In the genomic region with DNA sequence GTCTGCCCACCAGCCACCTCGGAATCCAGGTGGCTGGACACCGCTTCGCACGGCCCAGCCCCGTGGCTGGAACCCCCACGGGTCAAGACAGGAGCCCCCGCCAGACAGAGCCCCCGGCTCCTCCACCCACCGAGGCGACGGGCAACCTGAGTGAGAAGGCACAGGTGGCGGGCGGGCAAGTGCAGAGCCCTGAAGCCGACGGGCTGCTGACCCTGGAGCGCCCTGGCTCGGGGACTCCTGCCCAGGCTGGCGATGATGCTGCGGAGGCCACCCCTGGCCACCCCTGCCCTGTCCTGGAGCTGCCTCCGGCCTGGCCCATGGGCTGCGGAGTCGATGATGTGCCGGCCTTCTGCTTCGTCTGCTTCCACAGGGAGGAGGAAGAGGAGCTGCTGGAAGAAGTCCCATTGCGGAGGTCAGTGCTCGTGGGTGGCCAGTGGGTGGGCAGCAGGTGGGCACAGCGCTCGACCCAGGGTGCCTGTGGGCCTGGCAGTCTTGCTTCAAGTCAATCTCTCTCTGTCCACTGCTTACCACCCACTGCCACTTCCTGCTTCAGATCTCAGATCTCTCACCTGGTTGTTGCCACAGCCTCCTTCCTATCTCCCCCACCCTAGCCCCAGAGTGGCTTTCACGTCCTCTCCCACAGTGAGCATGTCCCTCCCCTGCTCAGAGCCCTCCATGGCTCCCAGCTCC, we compare ENCODE assay signal across 19 cellular contexts. TPM values are rescaled to one million over a fixed set of nuclear protein-coding genes. Genes with fewer than 3 reads are reported as not detected.
DNase-seq lines count a peak whose midpoint lies in the region; ATAC-seq, FAIRE-seq and TF ChIP-seq lines count a peak whose summit lies in the region.
"Had no signal": no experiment of that assay in that cellular context is flagged by ENCODE, and none has a peak within 500 bp of the region (broad histone marks: within the 10 kb centered on the region; RNA-seq: fewer than 3 reads in every experiment).

No MANE protein-coding gene starts in this region.

- no peak overlapping the region for H3K4me2 ChIP-seq in astrocyte (ENCODE audit: low read length)

- DNase-seq in activated CD4-positive, alpha-beta T cell treated with anti-CD3 and anti-CD28 coated beads, Interleukin-2, amount 10 ng/mL, durations not matched to agents 7 days and 5 days: no peak
- no peak for DNase-seq in activated CD4-positive, alpha-beta T cell treated with anti-CD3 and anti-CD28 coated beads for 36 hours
- DNase-seq in astrocyte (ENCODE audit: low read depth): no peak
- DNase-seq in SW480 (ENCODE audit: low spot score): no peak
- no peak for DNase-seq in DMS53 treated with DMSO at 0.1 percent for 48 hours (lab: John Stamatoyannopoulos, UW; ENCODE audit: unreplicated experiment)
- DNase-seq: activated CD4-positive, alpha-beta memory T cell treated with anti-CD3 and anti-CD28 coated beads, Interleukin-2, amount 10 ng/mL, durations not matched to agents 7 days and 5 days; Caco-2; effector CD4-positive, alpha-beta T cell; NCI-H226; stimulated activated CD4-positive, alpha-beta T cell treated with anti-CD3 and anti-CD28 coated beads, Interleukin-12 subunit alpha, Interleukin-12 subunit beta, amount 100 ng/mL, for 4 hours had no signal

- H3K4me3 Mint-ChIP-seq in activated CD4-positive, alpha-beta T cell treated with anti-CD3 and anti-CD28 coated beads, Interleukin-2, amount 10 ng/mL, durations not matched to agents 7 days and 5 days: no peak overlapping the region
- no peak overlapping the region for H3K4me3 Mint-ChIP-seq in activated CD4-positive, alpha-beta T cell treated with anti-CD3 and anti-CD28 coated beads for 36 hours
- H3K4me3 Mint-ChIP-seq in astrocyte (ENCODE audit: unreplicated experiment): peak overlapping the region; percentile 75
- H3K4me3 Mint-ChIP-seq: activated CD4-positive, alpha-beta memory T cell treated with anti-CD3 and anti-CD28 coated beads, Interleukin-2, amount 10 ng/mL, durations not matched to agents 7 days and 5 days; activated T-helper 17 cell treated with anti-CD3 and anti-CD28 coated beads, Interleukin-2, amount 50 U/mL, for 72 hours; memory B cell had no signal

- no peak for FAIRE-seq in astrocyte (lab: Jason Lieb, UNC)
- FAIRE-seq: G401.6, GM12892 had no signal

- intact Hi-C loops in activated CD4-positive, alpha-beta T cell treated with anti-CD3 and anti-CD28 coated beads for 36 hours (cut with DNase I, micrococcal nuclease): no loop called here

- H3K27ac Mint-ChIP-seq in activated CD4-positive, alpha-beta T cell treated with anti-CD3 and anti-CD28 coated beads, Interleukin-2, amount 10 ng/mL, durations not matched to agents 7 days and 5 days: peak overlapping the region; percentile 57
- no peak overlapping the region for H3K27ac Mint-ChIP-seq in activated CD4-positive, alpha-beta T cell treated with anti-CD3 and anti-CD28 coated beads for 36 hours
- peak overlapping the region; percentile 26 for H3K27ac Mint-ChIP-seq in astrocyte (ENCODE audit: unreplicated experiment)
- H3K27ac Mint-ChIP-seq: activated CD4-positive, alpha-beta memory T cell treated with anti-CD3 and anti-CD28 coated beads, Interleukin-2, amount 10 ng/mL, durations not matched to agents 7 days and 5 days; activated T-helper 17 cell treated with anti-CD3 and anti-CD28 coated beads, Interleukin-2, amount 50 U/mL, for 72 hours; memory B cell had no signal

- H4K20me1 ChIP-seq in astrocyte (ENCODE audit: insufficient read depth, low read length): no peaks in the 10 kb centered on the region

- H3K9me3 Mint-ChIP-seq in activated CD4-positive, alpha-beta T cell treated with anti-CD3 and anti-CD28 coated beads, Interleukin-2, amount 10 ng/mL, durations not matched to agents 7 days and 5 days: no peaks in the 10 kb centered on the region
- H3K9me3 Mint-ChIP-seq in activated CD4-positive, alpha-beta T cell treated with anti-CD3 and anti-CD28 coated beads for 36 hours (ENCODE audit: low read depth): no peaks in the 10 kb centered on the region
- peaks cover 3% of the 10 kb centered on the region for H3K9me3 Mint-ChIP-seq in astrocyte (ENCODE audit: unreplicated experiment)
- H3K9me3 Mint-ChIP-seq: activated CD4-positive, alpha-beta memory T cell treated with anti-CD3 and anti-CD28 coated beads, Interleukin-2, amount 10 ng/mL, durations not matched to agents 7 days and 5 days; activated T-helper 17 cell treated with anti-CD3 and anti-CD28 coated beads, Interleukin-2, amount 50 U/mL, for 72 hours; memory B cell had no signal

- H3K9me3 ChIP-seq in astrocyte (ENCODE audit: insufficient read depth, low read depth, low read length): no peaks in the 10 kb centered on the region
- H3K9me3 ChIP-seq in iPS-20b (ENCODE audit: insufficient read depth, low read depth, low read length): no peaks in the 10 kb centered on the region
- no peaks in the 10 kb centered on the region for H3K9me3 ChIP-seq in skeletal muscle tissue (ENCODE audit: control insufficient read depth in 3 of 3, low read length in 3 of 3)
- H3K9me3 ChIP-seq: Caco-2 had no signal

- no peak overlapping the region for H2AFZ ChIP-seq in astrocyte (ENCODE audit: low read depth, low read length)

- peaks cover 5% of the 10 kb centered on the region for H3K4me1 ChIP-seq in astrocyte (ENCODE audit: insufficient read depth, low read length)
- H3K4me1 ChIP-seq in iPS-20b (ENCODE audit: insufficient read depth, low read length): peaks cover 15% of the 10 kb centered on the region; the same call in 1 of the 2 replicates
- H3K4me1 ChIP-seq in skeletal muscle tissue (ENCODE audit: control insufficient read depth in 3 of 3, insufficient read depth in 3 of 3, low read length in 3 of 3): peaks cover 32 to 56% (median 35%) of the 10 kb centered on the region in 3 donors
- H3K4me1 ChIP-seq: Caco-2 had no signal

- H3K79me2 ChIP-seq in astrocyte (ENCODE audit: insufficient read depth, low read length): no peaks in the 10 kb centered on the region

- H3K27ac ChIP-seq in astrocyte (ENCODE audit: low read depth, low read length) (no peak overlapping the region), iPS-20b (ENCODE audit: low read length) (no peak overlapping the region), skeletal muscle tissue (ENCODE audit: low read depth, low read length) (peak overlapping the region; percentile 91)
- H3K27ac ChIP-seq: HL-60, SK-N-MC had no signal

- no peak for TF ChIP-seq CTCF in astrocyte (IDR thresholded peaks at IDR 0.05; ENCODE audit: insufficient read depth, low read depth, low read length)

- POLR2A ChIA-PET in activated CD4-positive, alpha-beta T cell treated with anti-CD3 and anti-CD28 coated beads, Interleukin-2, amount 10 ng/mL, durations not matched to agents 7 days and 5 days (lab: Charles Lee): no interaction called here
- POLR2A ChIA-PET in activated CD4-positive, alpha-beta T cell treated with anti-CD3 and anti-CD28 coated beads for 36 hours (lab: Charles Lee): no interaction called here

- H3K36me3 ChIP-seq in astrocyte (ENCODE audit: insufficient read depth, low read length): no peaks in the 10 kb centered on the region
- H3K36me3 ChIP-seq in iPS-20b (ENCODE audit: insufficient read depth, low read depth, low read length): no peaks in the 10 kb centered on the region
- peaks cover 0 to 13% (median 6%) of the 10 kb centered on the region in 3 donors for H3K36me3 ChIP-seq in skeletal muscle tissue (ENCODE audit: control insufficient read depth in 3 of 3, insufficient read depth in 3 of 3, low read length in 3 of 3)

- H3K9ac ChIP-seq in astrocyte (ENCODE audit: low read length) (no peak overlapping the region), iPS-20b (ENCODE audit: low read depth, low read length) (peak overlapping the region; percentile 40; the same call in 1 of the 2 replicates), skeletal muscle tissue (ENCODE audit: low read depth in 1 of 3, low read length in 3 of 3) (peak overlapping the region; percentile 95 to 98 (median 96))

- no peaks in the 10 kb centered on the region for H3K36me3 Mint-ChIP-seq in activated CD4-positive, alpha-beta T cell treated with anti-CD3 and anti-CD28 coated beads, Interleukin-2, amount 10 ng/mL, durations not matched to agents 7 days and 5 days (ENCODE audit: low read depth)
- no peaks in the 10 kb centered on the region for H3K36me3 Mint-ChIP-seq in activated CD4-positive, alpha-beta T cell treated with anti-CD3 and anti-CD28 coated beads for 36 hours (ENCODE audit: low read depth)
- no peaks in the 10 kb centered on the region for H3K36me3 Mint-ChIP-seq in astrocyte (ENCODE audit: low read depth, unreplicated experiment)
- H3K36me3 Mint-ChIP-seq: memory B cell had no signal

- no peak for ATAC-seq in activated CD4-positive, alpha-beta T cell treated with anti-CD3 and anti-CD28 coated beads for 36 hours
- ATAC-seq in GM19452 (IDR thresholded peaks at IDR 0.05; ENCODE audit: unreplicated experiment): no peak
- ATAC-seq: activated T-helper 17 cell treated with anti-CD3 and anti-CD28 coated beads, Interleukin-2, amount 50 U/mL, for 72 hours had no signal

- peaks cover 15% of the 10 kb centered on the region for H3K27me3 Mint-ChIP-seq in activated CD4-positive, alpha-beta T cell treated with anti-CD3 and anti-CD28 coated beads, Interleukin-2, amount 10 ng/mL, durations not matched to agents 7 days and 5 days
- peaks cover 3% of the 10 kb centered on the region for H3K27me3 Mint-ChIP-seq in activated CD4-positive, alpha-beta T cell treated with anti-CD3 and anti-CD28 coated beads for 36 hours
- peaks cover 35% of the 10 kb centered on the region for H3K27me3 Mint-ChIP-seq in astrocyte (ENCODE audit: low read depth, unreplicated experiment)

- H3K4me3 ChIP-seq in astrocyte (ENCODE audit: insufficient read depth, low read depth, low read length): no peak overlapping the region
- H3K4me3 ChIP-seq in iPS-20b (ENCODE audit: low read length): peak overlapping the region; percentile 50; the same call in 1 of the 2 replicates
- H3K4me3 ChIP-seq in skeletal muscle tissue (ENCODE audit: low read length in 3 of 3): peak overlapping the region; percentile 70 to 97 (median 93)
- H3K4me3 ChIP-seq: SK-N-MC had no signal

- peaks cover 35% of the 10 kb centered on the region for H3K27me3 ChIP-seq in astrocyte (ENCODE audit: insufficient read depth, low read length)
- H3K27me3 ChIP-seq in iPS-20b (ENCODE audit: insufficient read depth, low read length): no peaks in the 10 kb centered on the region
- H3K27me3 ChIP-seq in skeletal muscle tissue (ENCODE audit: control insufficient read depth in 3 of 3, insufficient read depth in 3 of 3, low read length in 3 of 3): peaks cover 0 to 3% (median 0%) of the 10 kb centered on the region in 3 donors

- peaks cover 8% of the 10 kb centered on the region for H3K4me1 Mint-ChIP-seq in activated CD4-positive, alpha-beta T cell treated with anti-CD3 and anti-CD28 coated beads, Interleukin-2, amount 10 ng/mL, durations not matched to agents 7 days and 5 days
- H3K4me1 Mint-ChIP-seq in activated CD4-positive, alpha-beta T cell treated with anti-CD3 and anti-CD28 coated beads for 36 hours: peaks cover 7% of the 10 kb centered on the region
- H3K4me1 Mint-ChIP-seq in astrocyte (ENCODE audit: low read depth, unreplicated experiment): peaks cover 10% of the 10 kb centered on the region

- CTCF ChIA-PET in activated CD4-positive, alpha-beta T cell treated with anti-CD3 and anti-CD28 coated beads, Interleukin-2, amount 10 ng/mL, durations not matched to agents 7 days and 5 days (lab: Charles Lee): no interaction called here
- CTCF ChIA-PET in activated CD4-positive, alpha-beta T cell treated with anti-CD3 and anti-CD28 coated beads for 36 hours (lab: Charles Lee): no interaction called here

RNA-seq across cellular contexts. Expression of a gene that starts 33.1 kb away (rescaled TPM):
- total RNA-seq in activated CD4-positive, alpha-beta T cell treated with anti-CD3 and anti-CD28 coated beads, Interleukin-2, amount 10 ng/mL, durations not matched to agents 7 days and 5 days: 10 to 100 TPM; 17.9 to 19.4 TPM
- total RNA-seq in activated CD4-positive, alpha-beta T cell treated with anti-CD3 and anti-CD28 coated beads for 36 hours: 1 to 10 TPM; 6.5 to 6.6 TPM
- total RNA-seq in astrocyte (4.0 and 7.0 TPM in 2 replicates), skeletal muscle tissue (1.0 TPM)

RNA-seq across cellular contexts. Expression of a gene that starts 47.5 kb away (rescaled TPM):
- 100 to 1,000 TPM; 237 to 304 TPM for total RNA-seq in activated CD4-positive, alpha-beta T cell treated with anti-CD3 and anti-CD28 coated beads, Interleukin-2, amount 10 ng/mL, durations not matched to agents 7 days and 5 days
- total RNA-seq in activated CD4-positive, alpha-beta T cell treated with anti-CD3 and anti-CD28 coated beads for 36 hours: 100 to 1,000 TPM; 241 to 368 TPM
- total RNA-seq in astrocyte (123 and 135 TPM in 2 replicates), skeletal muscle tissue (33.9 TPM)
